ENCODE assay signal across 14 cellular contexts in the genomic region with DNA sequence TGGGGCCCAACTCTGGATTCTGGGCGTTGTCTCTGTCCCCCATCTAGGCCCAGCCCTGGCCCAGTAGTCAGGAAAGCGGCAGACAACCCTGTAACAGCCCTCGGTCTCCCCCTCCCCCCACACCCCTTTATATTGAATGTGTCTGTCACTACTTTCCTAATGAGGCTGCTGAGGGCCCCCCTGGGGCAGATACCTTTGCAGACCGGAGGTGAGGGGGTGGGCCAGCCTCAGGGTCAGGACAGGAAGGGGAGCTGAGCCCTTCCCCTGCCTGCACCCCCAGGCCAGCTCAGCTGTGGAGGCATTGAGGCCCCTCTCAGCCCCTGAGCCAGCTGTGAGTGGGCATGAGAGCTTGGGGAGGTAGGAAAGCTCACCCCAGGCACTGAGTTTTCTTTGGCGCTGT. TPM values are rescaled to one million over a fixed set of nuclear protein-coding genes. Genes with fewer than 3 reads are reported as not detected.
DNase-seq lines count a peak whose midpoint lies in the region; ATAC-seq and TF ChIP-seq lines count a peak whose summit lies in the region.
"Had no signal": no experiment of that assay in that cellular context is flagged by ENCODE, and none has a peak within 500 bp of the region (broad histone marks: within the 10 kb centered on the region; RNA-seq: fewer than 3 reads in every experiment).

No MANE protein-coding gene starts in this region.

- TF ChIP-seq CTCF in activated CD8-positive, alpha-beta T cell treated with anti-CD3 and anti-CD28 coated beads for 36 hours (IDR thresholded peaks at IDR 0.05), result no peak
- TF ChIP-seq CTCF in neural progenitor cell (IDR thresholded peaks at IDR 0.05) (no peak), type B pancreatic cell (conservative IDR thresholded peaks at IDR 0.05) (no peak), Peyer's patch (IDR thresholded peaks at IDR 0.05) (no peak)

- H3K9ac ChIP-seq in neural progenitor cell, result no peak overlapping the region

- H4K20me1 ChIP-seq in neural progenitor cell (ENCODE audit: low read depth), result peaks cover 85% of the 10 kb centered on the region

- H3K27ac ChIP-seq in neural progenitor cell (no peak overlapping the region), Peyer's patch (peak overlapping the region in 1 of 4 donors; percentile 53)

- H3K9me3 Mint-ChIP-seq in activated CD8-positive, alpha-beta T cell treated with anti-CD3 and anti-CD28 coated beads for 36 hours, result no peaks in the 10 kb centered on the region
- no peaks in the 10 kb centered on the region for H3K9me3 Mint-ChIP-seq in activated CD8-positive, alpha-beta T cell treated with anti-CD3 and anti-CD28 coated beads, Interleukin-2, amount 10 ng/mL, durations not matched to agents 7 days and 5 days (ENCODE audit: insufficient read depth)
- H3K9me3 Mint-ChIP-seq in central memory CD8-positive, alpha-beta T cell, result no peaks in the 10 kb centered on the region
- H3K9me3 Mint-ChIP-seq in neural progenitor cell, result no peaks in the 10 kb centered on the region
- H3K9me3 Mint-ChIP-seq in type B pancreatic cell, result no peaks in the 10 kb centered on the region
- H3K9me3 Mint-ChIP-seq: activated CD4-positive, alpha-beta T cell treated with anti-CD3 and anti-CD28 coated beads, Interleukin-2, amount 10 ng/mL, durations not matched to agents 24 days and 14 days; activated T-helper 2 cell treated with anti-CD3 and anti-CD28 coated beads, Interferon-gamma antibody, Interleukin-2, Interleukin-4, amounts not matched to agents 10 μg/mL and 5 μg/mL and 100 μg/mL, durations not matched to agents 14 hours and 24 hours and 36 hours had no signal

- H3K27ac Mint-ChIP-seq in activated CD8-positive, alpha-beta T cell treated with anti-CD3 and anti-CD28 coated beads for 36 hours, result no peak overlapping the region
- no peak overlapping the region for H3K27ac Mint-ChIP-seq in activated CD8-positive, alpha-beta T cell treated with anti-CD3 and anti-CD28 coated beads, Interleukin-2, amount 10 ng/mL, durations not matched to agents 7 days and 5 days
- H3K27ac Mint-ChIP-seq in central memory CD8-positive, alpha-beta T cell (ENCODE audit: low read depth), result peak overlapping the region; percentile 44
- H3K27ac Mint-ChIP-seq in neural progenitor cell (peak overlapping the region; percentile 87), type B pancreatic cell (peak overlapping the region; percentile 96)
- H3K27ac Mint-ChIP-seq: activated CD4-positive, alpha-beta T cell treated with anti-CD3 and anti-CD28 coated beads, Interleukin-2, amount 10 ng/mL, durations not matched to agents 24 days and 14 days; activated T-helper 2 cell treated with anti-CD3 and anti-CD28 coated beads, Interferon-gamma antibody, Interleukin-2, Interleukin-4, amounts not matched to agents 10 μg/mL and 5 μg/mL and 100 μg/mL, durations not matched to agents 14 hours and 24 hours and 36 hours had no signal

- H3K36me3 ChIP-seq in neural progenitor cell, result no peaks in the 10 kb centered on the region
- H3K36me3 ChIP-seq in Peyer's patch, result no peaks in the 10 kb centered on the region
- H3K36me3 ChIP-seq: MG63, right lobe of liver had no signal

- peak overlapping the region; percentile 47 for H3K4me2 ChIP-seq in neural progenitor cell

- intact Hi-C loops in activated CD8-positive, alpha-beta T cell treated with anti-CD3 and anti-CD28 coated beads for 36 hours (cut with micrococcal nuclease), result loop anchor here (10.0 kb wide), 1 partner anchor 336 kb away; a partner anchor contains a TSS

- TF ChIP-seq POLR2A in Peyer's patch (IDR thresholded peaks at IDR 0.05), result no peak

- H3K36me3 Mint-ChIP-seq in activated CD8-positive, alpha-beta T cell treated with anti-CD3 and anti-CD28 coated beads for 36 hours (ENCODE audit: low read depth), result no peaks in the 10 kb centered on the region
- H3K36me3 Mint-ChIP-seq in activated CD8-positive, alpha-beta T cell treated with anti-CD3 and anti-CD28 coated beads, Interleukin-2, amount 10 ng/mL, durations not matched to agents 7 days and 5 days (ENCODE audit: low read depth), result no peaks in the 10 kb centered on the region
- H3K36me3 Mint-ChIP-seq in central memory CD8-positive, alpha-beta T cell (ENCODE audit: insufficient read depth), result peaks cover 17% of the 10 kb centered on the region
- H3K36me3 Mint-ChIP-seq in neural progenitor cell, result no peaks in the 10 kb centered on the region
- H3K36me3 Mint-ChIP-seq in type B pancreatic cell, result peaks cover 4% of the 10 kb centered on the region

- H2AFZ ChIP-seq in neural progenitor cell (replicated peaks), result no peak overlapping the region

- H3K4me3 Mint-ChIP-seq in activated CD8-positive, alpha-beta T cell treated with anti-CD3 and anti-CD28 coated beads for 36 hours, result no peak overlapping the region
- H3K4me3 Mint-ChIP-seq in activated CD8-positive, alpha-beta T cell treated with anti-CD3 and anti-CD28 coated beads, Interleukin-2, amount 10 ng/mL, durations not matched to agents 7 days and 5 days, result no peak overlapping the region
- no peak overlapping the region for H3K4me3 Mint-ChIP-seq in central memory CD8-positive, alpha-beta T cell
- H3K4me3 Mint-ChIP-seq in neural progenitor cell (no peak overlapping the region), type B pancreatic cell (peak overlapping the region; percentile 86)
- H3K4me3 Mint-ChIP-seq: activated CD4-positive, alpha-beta T cell treated with anti-CD3 and anti-CD28 coated beads, Interleukin-2, amount 10 ng/mL, durations not matched to agents 24 days and 14 days had no signal

- peaks cover 50% of the 10 kb centered on the region for H3K4me1 ChIP-seq in neural progenitor cell
- peaks cover 6 to 70% (median 9%) of the 10 kb centered on the region in 4 donors for H3K4me1 ChIP-seq in Peyer's patch

- no peaks in the 10 kb centered on the region for H3K9me3 ChIP-seq in neural progenitor cell (ENCODE audit: low read depth)
- H3K9me3 ChIP-seq in Peyer's patch, result no peaks in the 10 kb centered on the region
- H3K9me3 ChIP-seq: MG63, right lobe of liver had no signal

- peaks cover 50% of the 10 kb centered on the region for H3F3A ChIP-seq in neural progenitor cell (ENCODE audit: low read depth)

- peaks cover 29% of the 10 kb centered on the region for H3K79me2 ChIP-seq in neural progenitor cell (ENCODE audit: low read depth)

- DNase-seq in activated CD8-positive, alpha-beta T cell treated with anti-CD3 and anti-CD28 coated beads for 36 hours, result peak; percentile 33
- DNase-seq in activated CD8-positive, alpha-beta T cell treated with anti-CD3 and anti-CD28 coated beads, Interleukin-2, amount 10 ng/mL, durations not matched to agents 7 days and 5 days, result no peak
- no peak for DNase-seq in central memory CD8-positive, alpha-beta T cell (ENCODE audit: low spot score in 2 of 2)
- DNase-seq in neural progenitor cell (ENCODE audit: low spot score) (peak; percentile 51), type B pancreatic cell (ENCODE audit: extremely low spot score, unreplicated experiment) (no peak), amygdala (lab: John Stamatoyannopoulos, UW) (no peak), Peyer's patch (no peak), hypothalamus (lab: John Stamatoyannopoulos, UW) (no peak)
- DNase-seq: activated CD4-positive, alpha-beta T cell treated with anti-CD3 and anti-CD28 coated beads, Interleukin-2, amount 10 ng/mL, durations not matched to agents 24 days and 14 days; DMS153; MG63; NCI-H2107; right lobe of liver had no signal

- peaks cover 58% of the 10 kb centered on the region for H3K4me1 Mint-ChIP-seq in activated CD8-positive, alpha-beta T cell treated with anti-CD3 and anti-CD28 coated beads for 36 hours (ENCODE audit: low read depth)
- peaks cover 45% of the 10 kb centered on the region for H3K4me1 Mint-ChIP-seq in activated CD8-positive, alpha-beta T cell treated with anti-CD3 and anti-CD28 coated beads, Interleukin-2, amount 10 ng/mL, durations not matched to agents 7 days and 5 days (ENCODE audit: low read depth)
- peaks cover 50% of the 10 kb centered on the region for H3K4me1 Mint-ChIP-seq in central memory CD8-positive, alpha-beta T cell
- H3K4me1 Mint-ChIP-seq in neural progenitor cell (peaks cover 85% of the 10 kb centered on the region), type B pancreatic cell (ENCODE audit: unreplicated experiment) (peaks cover 72% of the 10 kb centered on the region)

- H3K27me3 ChIP-seq in neural progenitor cell (peaks cover 80% of the 10 kb centered on the region), Peyer's patch (no peaks in the 10 kb centered on the region)
- H3K27me3 ChIP-seq: MG63, right lobe of liver had no signal

- no peak for ATAC-seq in activated CD8-positive, alpha-beta T cell treated with anti-CD3 and anti-CD28 coated beads for 36 hours
- no peak for ATAC-seq in activated CD8-positive, alpha-beta T cell treated with anti-CD3 and anti-CD28 coated beads, Interleukin-2, amount 10 ng/mL, durations not matched to agents 7 days and 5 days
- ATAC-seq in central memory CD8-positive, alpha-beta T cell (replicated peaks; ENCODE audit: extremely low read depth, poor library complexity, severe bottlenecking), result no peak
- ATAC-seq: right lobe of liver had no signal

- no peaks in the 10 kb centered on the region for H3K27me3 Mint-ChIP-seq in activated CD8-positive, alpha-beta T cell treated with anti-CD3 and anti-CD28 coated beads for 36 hours
- no peaks in the 10 kb centered on the region for H3K27me3 Mint-ChIP-seq in activated CD8-positive, alpha-beta T cell treated with anti-CD3 and anti-CD28 coated beads, Interleukin-2, amount 10 ng/mL, durations not matched to agents 7 days and 5 days (ENCODE audit: low read depth)
- no peaks in the 10 kb centered on the region for H3K27me3 Mint-ChIP-seq in central memory CD8-positive, alpha-beta T cell
- H3K27me3 Mint-ChIP-seq in neural progenitor cell (ENCODE audit: insufficient read depth, low read depth) (peaks cover 1% of the 10 kb centered on the region), type B pancreatic cell (peaks cover 4% of the 10 kb centered on the region)
- H3K27me3 Mint-ChIP-seq: activated CD4-positive, alpha-beta T cell treated with anti-CD3 and anti-CD28 coated beads, Interleukin-2, amount 10 ng/mL, durations not matched to agents 24 days and 14 days had no signal

- CTCF ChIA-PET in activated CD8-positive, alpha-beta T cell treated with anti-CD3 and anti-CD28 coated beads for 36 hours (lab: Charles Lee), result no interaction called here
- CTCF ChIA-PET in activated CD8-positive, alpha-beta T cell treated with anti-CD3 and anti-CD28 coated beads, Interleukin-2, amount 10 ng/mL, durations not matched to agents 7 days and 5 days (lab: Charles Lee), result interaction anchor here (1.2 kb wide), 1 partner anchor 19 kb away, joined by 3 read pairs; no protein-coding TSS in a partner anchor

- POLR2A ChIA-PET in activated CD8-positive, alpha-beta T cell treated with anti-CD3 and anti-CD28 coated beads for 36 hours (lab: Charles Lee), result no interaction called here
- POLR2A ChIA-PET in activated CD8-positive, alpha-beta T cell treated with anti-CD3 and anti-CD28 coated beads, Interleukin-2, amount 10 ng/mL, durations not matched to agents 7 days and 5 days (lab: Charles Lee), result no interaction called here

- H3K4me3 ChIP-seq in neural progenitor cell (no peak overlapping the region), Peyer's patch (no peak overlapping the region)
- H3K4me3 ChIP-seq: MG63, right lobe of liver had no signal

RNA-seq across cellular contexts. Expression of a gene that starts 17.1 kb away (rescaled TPM):
- total RNA-seq in activated CD8-positive, alpha-beta T cell treated with anti-CD3 and anti-CD28 coated beads for 36 hours, result 10 to 100 TPM; 18.1 to 20.3 TPM
- total RNA-seq in activated CD8-positive, alpha-beta T cell treated with anti-CD3 and anti-CD28 coated beads, Interleukin-2, amount 10 ng/mL, durations not matched to agents 7 days and 5 days, result 10 to 100 TPM; 24.4 to 24.6 TPM
- total RNA-seq in neural progenitor cell (ENCODE audit: low replicate concordance) (18.0 and 27.4 TPM in 2 replicates), type B pancreatic cell (ENCODE audit: low replicate concordance) (61.1 and 61.3 TPM in 2 replicates), Peyer's patch (10 to 100 TPM; 12.8 to 51.2 (median 47.6) TPM)

Comparison
In these comparisons a context has a peak if more than half of its experiments do, and no peak if none do; other contexts are left out.
1. DNase-seq: peak in activated CD8-positive, alpha-beta T cell treated with anti-CD3 and anti-CD28 coated beads for 36 hours (single experiment) and neural progenitor cell (single experiment); none in activated CD8-positive, alpha-beta T cell treated with anti-CD3 and anti-CD28 coated beads, Interleukin-2, amount 10 ng/mL, durations not matched to agents 7 days and 5 days (single experiment), central memory CD8-positive, alpha-beta T cell (0 of 2), type B pancreatic cell (single experiment), amygdala (0 of 56), Peyer's patch (0 of 3) and hypothalamus (0 of 51).
2. H3K27ac Mint-ChIP-seq: peak in central memory CD8-positive, alpha-beta T cell (single experiment), neural progenitor cell (single experiment) and type B pancreatic cell (single experiment); none in activated CD8-positive, alpha-beta T cell treated with anti-CD3 and anti-CD28 coated beads for 36 hours (single experiment) and activated CD8-positive, alpha-beta T cell treated with anti-CD3 and anti-CD28 coated beads, Interleukin-2, amount 10 ng/mL, durations not matched to agents 7 days and 5 days (single experiment).